22 cellular contexts compared by ENCODE assay signal in the genomic region with DNA sequence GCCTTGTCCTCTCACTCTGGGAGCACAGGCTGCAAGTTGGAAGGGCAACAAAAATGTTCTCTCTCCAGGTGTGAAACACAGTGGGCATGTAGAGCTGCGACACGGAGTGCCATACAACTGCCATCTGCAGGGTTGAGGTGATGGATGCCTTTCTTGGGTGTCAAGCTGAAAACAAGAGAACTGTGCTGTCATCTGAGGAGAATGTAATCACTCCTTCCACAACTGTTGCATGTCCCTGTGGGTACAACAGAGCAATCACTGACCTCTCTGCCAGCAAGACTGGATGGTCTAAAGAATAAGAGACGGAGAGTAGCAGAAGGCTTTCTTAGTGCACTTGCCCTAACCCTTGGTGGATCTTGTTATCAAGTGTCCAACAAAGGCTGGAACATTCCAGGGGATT.
"Had no signal": no experiment of that assay in that cellular context is flagged by ENCODE, and none has a peak within 500 bp of the region (broad histone marks: within the 10 kb centered on the region; RNA-seq: fewer than 3 reads in every experiment).

No MANE protein-coding gene starts in this region.

- H3K36me3 Mint-ChIP-seq: mesothelial cell of epicardium, T-cell had no signal

- H3K27ac Mint-ChIP-seq: activated CD4-positive, alpha-beta T cell treated with anti-CD3 and anti-CD28 coated beads for 36 hours; activated naive CD4-positive, alpha-beta T cell treated with anti-CD3 and anti-CD28 coated beads for 36 hours; mesothelial cell of epicardium; nephron progenitor cell had no signal

- H3K9me3 Mint-ChIP-seq: central memory CD8-positive, alpha-beta T cell had no signal

- H3K36me3 ChIP-seq: left lung, upper lobe of right lung had no signal

- H3K27ac ChIP-seq: foreskin keratinocyte, left lung, upper lobe of right lung had no signal

- H3K4me3 ChIP-seq: left lung, smooth muscle cell, upper lobe of right lung had no signal

- H3K9me3 ChIP-seq: SK-N-SH, upper lobe of right lung had no signal

- H3K4me1 ChIP-seq: foreskin keratinocyte had no signal

- DNase-seq: activated CD4-positive, alpha-beta T cell treated with anti-CD3 and anti-CD28 coated beads for 36 hours; activated CD4-positive, alpha-beta T cell treated with anti-CD3 and anti-CD28 coated beads, Interleukin-2, amount 50 U/mL, for 48 hours; activated CD8-positive, alpha-beta memory T cell treated with anti-CD3 and anti-CD28 coated beads, Interleukin-2, amount 50 U/mL, for 48 hours; activated effector memory CD4-positive, alpha-beta T cell treated with Interleukin-2 at 50 U/mL for 16 hours; activated naive CD4-positive, alpha-beta T cell treated with anti-CD3 and anti-CD28 coated beads for 36 hours; activated T-cell treated with anti-CD3 and anti-CD28 coated beads, Interleukin-2, amount 50 U/mL, for 4 hours; effector memory CD4-positive, alpha-beta T cell; foreskin keratinocyte; left lung; nephron progenitor cell; nucleus accumbens; posterior cingulate gyrus; SK-N-SH; stimulated activated CD4-positive, alpha-beta T cell treated with anti-CD3 and anti-CD28 coated beads, Interleukin-2, amount 100 ng/mL, for 48 hours; stimulated activated CD8-positive, alpha-beta memory T cell treated with anti-CD3 and anti-CD28 coated beads, Interleukin-4, amount 100 ng/mL, for 48 hours; stimulated activated naive CD4-positive, alpha-beta T cell treated with Interleukin-2 at 50 U/mL for 16 hours; T-cell; upper lobe of right lung had no signal

- H3K27me3 Mint-ChIP-seq: central memory CD8-positive, alpha-beta T cell; T-cell had no signal

- H3K27me3 ChIP-seq: upper lobe of right lung had no signal

- ATAC-seq: activated CD4-positive, alpha-beta T cell treated with anti-CD3 and anti-CD28 coated beads for 36 hours; activated T-cell treated with anti-CD3 and anti-CD28 coated beads, Interleukin-2, amount 50 U/mL, for 4 hours; foreskin keratinocyte; left lung; sciatic nerve; T-cell; upper lobe of right lung had no signal

- H3K4me3 Mint-ChIP-seq: activated CD4-positive, alpha-beta T cell treated with anti-CD3 and anti-CD28 coated beads for 36 hours; activated naive CD4-positive, alpha-beta T cell treated with anti-CD3 and anti-CD28 coated beads for 36 hours; activated T-cell treated with anti-CD3 and anti-CD28 coated beads, Interleukin-2, amount 50 U/mL, for 4 hours; mesothelial cell of epicardium; nephron progenitor cell had no signal
